ENCODE assay signal across 8 cellular contexts in the genomic region with DNA sequence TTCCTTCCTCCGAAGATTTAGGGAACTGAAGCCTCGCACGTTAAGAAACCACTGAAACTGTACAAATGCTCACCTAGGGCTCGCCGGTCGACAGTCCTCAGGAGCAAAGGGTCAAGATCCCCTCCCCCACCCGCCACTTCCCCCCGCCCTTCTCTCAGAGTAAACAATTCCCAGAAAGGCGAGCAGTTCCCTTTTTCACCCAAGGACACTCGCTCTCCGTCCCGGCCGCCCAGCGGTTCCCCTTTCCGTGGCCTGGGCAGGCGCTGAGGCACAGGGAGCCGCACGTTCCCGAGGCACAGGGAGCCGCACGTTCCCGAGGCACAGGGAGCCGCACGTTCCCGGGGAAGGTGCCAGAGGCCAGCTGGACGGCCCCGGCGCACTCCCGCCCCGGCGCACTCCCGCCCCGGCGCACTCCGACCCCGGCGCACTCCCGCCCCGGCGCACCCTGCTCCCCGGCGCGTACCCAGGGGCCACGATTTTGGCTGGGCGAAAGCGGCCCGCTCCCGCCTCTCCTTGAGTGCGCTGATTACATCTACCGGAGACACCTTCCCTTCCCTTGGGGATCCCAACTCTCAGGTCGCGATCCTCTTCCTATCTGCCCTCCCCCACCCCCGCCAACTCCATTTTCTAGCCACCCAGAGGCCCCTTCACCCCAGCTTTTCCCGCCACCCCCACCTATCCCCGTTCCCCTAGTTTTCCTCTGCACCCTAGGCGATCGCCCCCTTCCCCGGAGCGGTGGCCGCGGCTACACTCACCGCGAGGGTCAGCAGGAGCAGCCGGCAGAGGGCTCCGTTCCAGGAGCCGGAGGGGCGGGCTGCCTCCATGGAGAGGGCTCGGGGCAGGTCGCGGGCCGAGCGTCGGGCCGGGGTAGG. TPM values are rescaled to one million over a fixed set of nuclear protein-coding genes. Genes with fewer than 3 reads are reported as not detected.
DNase-seq lines count a peak whose midpoint lies in the region; TF ChIP-seq lines count a peak whose summit lies in the region.

No MANE protein-coding gene starts in this region.

- peak overlapping the region; percentile 92 to 98 (median 96) for H3K27ac ChIP-seq in transverse colon

- H3K4me3 Mint-ChIP-seq in dendritic cell treated with granulocyte-macrophage colony-stimulating factor and Interleukin-4, amounts not matched to agents 40 ng/mL and 50 ng/mL, for 4 days, result peak overlapping the region; percentile 94
- no peak overlapping the region for H3K4me3 Mint-ChIP-seq in immature natural killer cell

- H3K4me3 ChIP-seq in GM12864 (ENCODE audit: low read depth, low read length) (peak overlapping the region; percentile 33), transverse colon (peak overlapping the region; percentile 29 to 96 (median 76))

- in situ Hi-C loops in transverse colon (cut with MboI; ENCODE audit: low pct_ligation_motif_present in 1 of 4, low pct_unique_long_range_greater_than_20kb in 1 of 4, low sequenced_read_pairs in 3 of 4), result loop anchor here in 1 of 4 donors (10.0 kb wide), 1 partner anchor 103 kb away; no protein-coding TSS in a partner anchor

- DNase-seq in GM12864 (ENCODE audit: low read depth) (no peak), NCI-H510A (lab: John Stamatoyannopoulos, UW) (peak; percentile 85), medulla oblongata (ENCODE audit: extremely low spot score) (peak; percentile 61), transverse colon (peak; percentile 73), NCI-H1694 (lab: John Stamatoyannopoulos, UW) (no peak), immature natural killer cell (no peak)
- no peak for DNase-seq in NK-92 treated with Interleukin-12 subunit alpha and Interleukin-12 subunit beta, amount 100 ng/mL, for 24 hours (lab: John Stamatoyannopoulos, UW)

- TF ChIP-seq POLR2A in transverse colon (IDR thresholded peaks at IDR 0.05), result peak; percentile 68

- H3K9me3 ChIP-seq in transverse colon, result no peaks in the 10 kb centered on the region

- H3K4me1 ChIP-seq in transverse colon, result peaks cover 0 to 30% (median 18%) of the 10 kb centered on the region in 4 donors

- peaks cover 45% of the 10 kb centered on the region for H3K4me1 Mint-ChIP-seq in dendritic cell treated with granulocyte-macrophage colony-stimulating factor and Interleukin-4, amounts not matched to agents 40 ng/mL and 50 ng/mL, for 4 days (ENCODE audit: low read depth)
- no peaks in the 10 kb centered on the region for H3K4me1 Mint-ChIP-seq in immature natural killer cell

- H3K27ac Mint-ChIP-seq in dendritic cell treated with granulocyte-macrophage colony-stimulating factor and Interleukin-4, amounts not matched to agents 40 ng/mL and 50 ng/mL, for 4 days, result peak overlapping the region; percentile 98
- H3K27ac Mint-ChIP-seq in immature natural killer cell, result no peak overlapping the region

- no peaks in the 10 kb centered on the region for H3K36me3 ChIP-seq in transverse colon

- intact Hi-C loops in dendritic cell treated with granulocyte-macrophage colony-stimulating factor and Interleukin-4, amounts not matched to agents 40 ng/mL and 50 ng/mL, for 4 days (cut with micrococcal nuclease), result loop anchor here (2.0 kb wide), 2 partner anchors 21 to 105 kb away; no protein-coding TSS in a partner anchor
- intact Hi-C loops in transverse colon (cut with DNase I; ENCODE audit: low total_unique reads), result no loop called here

- peaks cover 33% of the 10 kb centered on the region for H3K36me3 Mint-ChIP-seq in dendritic cell treated with granulocyte-macrophage colony-stimulating factor and Interleukin-4, amounts not matched to agents 40 ng/mL and 50 ng/mL, for 4 days (ENCODE audit: low read depth)
- peaks cover 0 to 4% (median 3%) of the 10 kb centered on the region in 3 donors for H3K36me3 Mint-ChIP-seq in immature natural killer cell

- H3K9me3 Mint-ChIP-seq in dendritic cell treated with granulocyte-macrophage colony-stimulating factor and Interleukin-4, amounts not matched to agents 40 ng/mL and 50 ng/mL, for 4 days, result no peaks in the 10 kb centered on the region
- H3K9me3 Mint-ChIP-seq in immature natural killer cell, result peaks cover 5 to 34% (median 18%) of the 10 kb centered on the region in 6 donors

- TF ChIP-seq EP300 in transverse colon (IDR thresholded peaks at IDR 0.05; ENCODE audit: low read depth), result no peak

- peaks cover 5% of the 10 kb centered on the region for H3K27me3 ChIP-seq in transverse colon

- peaks cover 27% of the 10 kb centered on the region for H3K27me3 Mint-ChIP-seq in dendritic cell treated with granulocyte-macrophage colony-stimulating factor and Interleukin-4, amounts not matched to agents 40 ng/mL and 50 ng/mL, for 4 days
- peaks cover 0 to 2% (median 1%) of the 10 kb centered on the region in 3 donors for H3K27me3 Mint-ChIP-seq in immature natural killer cell (ENCODE audit: low read depth in 3 of 3)

- TF ChIP-seq CTCF in GM12864 (IDR thresholded peaks at IDR 0.05; ENCODE audit: low read depth, low read length, missing control alignments) (no peak), transverse colon (IDR thresholded peaks at IDR 0.05) (no peak)

- WGBS in transverse colon (ENCODE audit: low coverage in 1 of 2), 2 donors, result 9 to 10% methylated on average over 4 to 47 of the region's 74 CpGs

RNA-seq across cellular contexts. Expression of a gene that starts 0.8 kb away (rescaled TPM):
- 100 to 1,000 TPM in 2 of 4 donors, 10 to 100 TPM in 2; 14.5 to 113 (median 86.1) TPM for total RNA-seq in transverse colon
- polyA plus RNA-seq in immature natural killer cell, result not detected

RNA-seq across cellular contexts. Expression of a gene that starts 58.8 kb away (rescaled TPM):
- total RNA-seq in transverse colon, result under 1 TPM in 2 of 4 donors, not detected in 2; 0.14 to 0.16 TPM
- not detected for polyA plus RNA-seq in immature natural killer cell

Comparison
In these comparisons a context has a peak if more than half of its experiments do, and no peak if none do; other contexts are left out.
1. DNase-seq: peak in NCI-H510A (single experiment), medulla oblongata (single experiment) and transverse colon (single experiment); none in GM12864 (single experiment), NCI-H1694 (single experiment), immature natural killer cell (0 of 3) and NK-92 treated with Interleukin-12 subunit alpha and Interleukin-12 subunit beta, amount 100 ng/mL, for 24 hours (single experiment).